Comparison of ENCODE assay signal across 19 cellular contexts in genomic region chr11:32080381-32080980, GRCh38. TPM values are rescaled to one million over a fixed set of nuclear protein-coding genes. Genes with fewer than 3 reads are reported as not detected.
DNase-seq lines count a peak whose midpoint lies in the region; ATAC-seq and TF ChIP-seq lines count a peak whose summit lies in the region.
"Had no signal": no experiment of that assay in that cellular context is flagged by ENCODE, and none has a peak within 500 bp of the region (broad histone marks: within the 10 kb centered on the region; RNA-seq: fewer than 3 reads in every experiment).

No MANE protein-coding gene starts in this region.

- TF ChIP-seq CTCF in fibroblast of villous mesenchyme (IDR thresholded peaks at IDR 0.05; ENCODE audit: insufficient read depth, low read depth, low read length): no peak

- no peak for ATAC-seq in GM21737 (IDR thresholded peaks at IDR 0.05; ENCODE audit: unreplicated experiment)
- ATAC-seq in HG03045 (IDR thresholded peaks at IDR 0.05; ENCODE audit: unreplicated experiment): no peak

- peak; percentile 45 for DNase-seq in NCI-H2171 treated with DMSO at 0.1 percent for 48 hours (lab: John Stamatoyannopoulos, UW)
- no peak for DNase-seq in NCI-H2171 (lab: John Stamatoyannopoulos, UW)
- DNase-seq in NCI-H69 (lab: John Stamatoyannopoulos, UW): peak; percentile 48
- peak; percentile 54 for DNase-seq in fibroblast of villous mesenchyme (ENCODE audit: low read depth)
- peak; percentile 21 for DNase-seq in retina
- no peak for DNase-seq in kidney tubule cell (ENCODE audit: low spot score)
- DNase-seq: 8988T; Caco-2; CD4-positive, alpha-beta T cell; GF-D8; NCI-H1048; NCI-H1436; NCI-H2029; NK-92 treated with Interleukin-12 subunit alpha and Interleukin-12 subunit beta, amount 100 ng/mL, for 24 hours; Right ventricle myocardium superior had no signal

- H3K4me3 ChIP-seq in fibroblast of villous mesenchyme (ENCODE audit: low read depth, low read length): no peak overlapping the region
- H3K4me3 ChIP-seq: MG63, SK-N-MC had no signal

RNA-seq across cellular contexts. Expression of gene RCN1, which starts 10.4 kb away (rescaled TPM):
- total RNA-seq in fibroblast of villous mesenchyme: 338 and 367 TPM in 2 replicates

Comparison
In these comparisons a context has a peak if more than half of its experiments do, and no peak if none do; other contexts are left out.
1. DNase-seq: peak in NCI-H2171 treated with DMSO at 0.1 percent for 48 hours (single experiment), NCI-H69 (single experiment), fibroblast of villous mesenchyme (single experiment) and retina (single experiment); none in NCI-H2171 (single experiment) and kidney tubule cell (single experiment).